1 cellular context compared by ENCODE assay signal in the genomic region with DNA sequence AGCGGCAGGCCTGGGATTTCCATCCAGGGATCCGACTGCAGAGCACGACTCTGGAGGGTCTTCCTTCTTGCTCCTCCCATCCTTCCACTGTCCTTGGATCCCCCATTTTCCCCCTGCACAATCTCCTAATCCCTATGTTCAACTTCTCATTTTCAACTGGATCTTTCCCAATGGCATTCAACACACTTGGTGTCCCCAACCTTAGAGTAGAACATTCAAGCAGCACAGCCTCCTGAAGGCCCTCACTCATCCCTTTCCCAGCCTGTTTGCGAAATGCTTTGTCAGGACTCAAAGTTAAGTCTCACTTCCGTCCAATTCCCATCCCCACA.
TF ChIP-seq lines count a peak whose summit lies in the region.

No MANE protein-coding gene starts in this region.

TF ChIP-seq in GM23338, 12 proteins besides CTCF, POLR2A, EP300 and RAD21 (continued from another document):
- TF ChIP-seq, protein P1, sequence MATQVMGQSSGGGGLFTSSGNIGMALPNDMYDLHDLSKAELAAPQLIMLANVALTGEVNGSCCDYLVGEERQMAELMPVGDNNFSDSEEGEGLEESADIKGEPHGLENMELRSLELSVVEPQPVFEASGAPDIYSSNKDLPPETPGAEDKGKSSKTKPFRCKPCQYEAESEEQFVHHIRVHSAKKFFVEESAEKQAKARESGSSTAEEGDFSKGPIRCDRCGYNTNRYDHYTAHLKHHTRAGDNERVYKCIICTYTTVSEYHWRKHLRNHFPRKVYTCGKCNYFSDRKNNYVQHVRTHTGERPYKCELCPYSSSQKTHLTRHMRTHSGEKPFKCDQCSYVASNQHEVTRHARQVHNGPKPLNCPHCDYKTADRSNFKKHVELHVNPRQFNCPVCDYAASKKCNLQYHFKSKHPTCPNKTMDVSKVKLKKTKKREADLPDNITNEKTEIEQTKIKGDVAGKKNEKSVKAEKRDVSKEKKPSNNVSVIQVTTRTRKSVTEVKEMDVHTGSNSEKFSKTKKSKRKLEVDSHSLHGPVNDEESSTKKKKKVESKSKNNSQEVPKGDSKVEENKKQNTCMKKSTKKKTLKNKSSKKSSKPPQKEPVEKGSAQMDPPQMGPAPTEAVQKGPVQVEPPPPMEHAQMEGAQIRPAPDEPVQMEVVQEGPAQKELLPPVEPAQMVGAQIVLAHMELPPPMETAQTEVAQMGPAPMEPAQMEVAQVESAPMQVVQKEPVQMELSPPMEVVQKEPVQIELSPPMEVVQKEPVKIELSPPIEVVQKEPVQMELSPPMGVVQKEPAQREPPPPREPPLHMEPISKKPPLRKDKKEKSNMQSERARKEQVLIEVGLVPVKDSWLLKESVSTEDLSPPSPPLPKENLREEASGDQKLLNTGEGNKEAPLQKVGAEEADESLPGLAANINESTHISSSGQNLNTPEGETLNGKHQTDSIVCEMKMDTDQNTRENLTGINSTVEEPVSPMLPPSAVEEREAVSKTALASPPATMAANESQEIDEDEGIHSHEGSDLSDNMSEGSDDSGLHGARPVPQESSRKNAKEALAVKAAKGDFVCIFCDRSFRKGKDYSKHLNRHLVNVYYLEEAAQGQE (IDR thresholded peaks at IDR 0.05; ENCODE audit: unreplicated experiment) = no peak
